In the genomic region with DNA sequence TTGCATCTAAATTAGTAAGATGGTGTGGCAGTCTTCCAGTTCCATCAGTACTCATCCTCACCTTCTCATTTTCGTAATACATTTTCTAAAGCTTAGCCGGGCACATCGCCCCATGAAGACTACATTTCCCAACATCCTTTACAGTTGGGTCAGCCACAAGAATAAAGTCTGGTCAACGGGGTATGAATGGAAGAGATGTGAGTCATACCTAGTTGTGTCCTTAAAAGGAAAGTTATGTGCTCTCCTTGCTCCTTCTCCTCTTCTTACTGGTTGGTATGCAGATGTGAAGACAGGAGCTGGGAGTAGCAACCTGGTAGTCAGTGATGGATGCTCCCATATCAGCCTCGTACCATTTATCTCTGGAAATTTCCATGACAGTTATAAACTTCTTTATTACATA, we compare ENCODE assay signal across 13 cellular contexts. TPM values are rescaled to one million over a fixed set of nuclear protein-coding genes. Genes with fewer than 3 reads are reported as not detected.
DNase-seq lines count a peak whose midpoint lies in the region; ATAC-seq and TF ChIP-seq lines count a peak whose summit lies in the region.
"Had no signal": no experiment of that assay in that cellular context is flagged by ENCODE, and none has a peak within 500 bp of the region (broad histone marks: within the 10 kb centered on the region; RNA-seq: fewer than 3 reads in every experiment).

No MANE protein-coding gene starts in this region.

- DNase-seq in ACHN (peak; percentile 71), HFF-Myc (ENCODE audit: extremely low read depth, low read depth) (peak; percentile 83), WTC11 (ENCODE audit: low spot score) (no peak), iPS DF 19.7 (ENCODE audit: low read depth, low spot score) (peak; percentile 75), COLO668 (lab: John Stamatoyannopoulos, UW; ENCODE audit: unreplicated experiment) (no peak), MG63 (no peak)
- no peak for DNase-seq in activated CD8-positive, alpha-beta memory T cell treated with anti-CD3 and anti-CD28 coated beads, Interleukin-2, amount 50 U/mL, for 48 hours
- DNase-seq: amniotic stem cell; CD4-positive, alpha-beta T cell; heart right ventricle; KG1 had no signal

- in situ Hi-C loops in ACHN (cut with HindIII; ENCODE audit: low pct_ligation_motif_present, low pct_unique_long_range_greater_than_20kb, low sequenced_read_pairs), result no loop called here

- H3K36me3 Mint-ChIP-seq in WTC11, result peaks cover 12% of the 10 kb centered on the region

- no peak overlapping the region for H3K4me3 Mint-ChIP-seq in WTC11
- H3K4me3 Mint-ChIP-seq: CD4-positive, alpha-beta T cell; neural crest cell had no signal

- no peak overlapping the region for H3K27ac Mint-ChIP-seq in WTC11
- H3K27ac Mint-ChIP-seq: CD4-positive, alpha-beta T cell had no signal

- no peaks in the 10 kb centered on the region for H3K4me1 Mint-ChIP-seq in WTC11
- H3K4me1 Mint-ChIP-seq: neural crest cell had no signal

- no peaks in the 10 kb centered on the region for H3K9me3 ChIP-seq in MG63

- CTCF ChIA-PET in WTC11 (lab: Charles Lee), result no interaction called here

- POLR2A ChIA-PET in WTC11 (lab: Charles Lee), result no interaction called here

- H3K36me3 ChIP-seq in MG63, result no peaks in the 10 kb centered on the region
- H3K36me3 ChIP-seq: heart right ventricle had no signal

- H3K27me3 Mint-ChIP-seq in WTC11 (ENCODE audit: low read depth), result no peaks in the 10 kb centered on the region
- H3K27me3 Mint-ChIP-seq: CD4-positive, alpha-beta T cell had no signal

- H3K4me3 ChIP-seq in HFF-Myc (replicated peaks; ENCODE audit: low read depth, low read length) (no peak overlapping the region), MG63 (no peak overlapping the region)
- H3K4me3 ChIP-seq: heart right ventricle had no signal

- ATAC-seq in WTC11 (peak; percentile 92), HG03378 (IDR thresholded peaks at IDR 0.05; ENCODE audit: unreplicated experiment) (no peak)

- H3K9me3 Mint-ChIP-seq in WTC11, result peaks cover 18% of the 10 kb centered on the region

- no peak for TF ChIP-seq CTCF in HFF-Myc (IDR thresholded peaks at IDR 0.05; ENCODE audit: low read depth, low read length, missing control alignments)
- no peak for TF ChIP-seq CTCF in WTC11 (IDR thresholded peaks at IDR 0.05)

- H3K27me3 ChIP-seq in MG63, result no peaks in the 10 kb centered on the region
- H3K27me3 ChIP-seq: heart right ventricle had no signal

TF ChIP-seq in WTC11, 78 proteins besides CTCF, POLR2A, EP300 and RAD21:
- TF ChIP-seq ZNF232 (CRISPR knock-in tag; IDR thresholded peaks at IDR 0.05) (no peak), SP1 (CRISPR knock-in tag; conservative IDR thresholded peaks at IDR 0.05) (no peak)

RNA-seq across cellular contexts. Expression of a gene that starts 35.9 kb away (rescaled TPM):
- total RNA-seq in WTC11 (2021), result 20.0 to 22.0 TPM (median 21.0 TPM) in 3 replicates
- total RNA-seq in MG63 (2014; rRNA removed; shearing (Covaris generic); ENCODE audit: low replicate concordance), result 4.5 and 9.3 TPM in 2 replicates

Comparison
In these comparisons a context has a peak if more than half of its experiments do, and no peak if none do; other contexts are left out.
1. DNase-seq: peak in ACHN (single experiment), HFF-Myc (single experiment) and iPS DF 19.7 (single experiment); none in WTC11 (single experiment), COLO668 (single experiment), MG63 (single experiment) and activated CD8-positive, alpha-beta memory T cell treated with anti-CD3 and anti-CD28 coated beads, Interleukin-2, amount 50 U/mL, for 48 hours (single experiment).